In the genomic region with DNA sequence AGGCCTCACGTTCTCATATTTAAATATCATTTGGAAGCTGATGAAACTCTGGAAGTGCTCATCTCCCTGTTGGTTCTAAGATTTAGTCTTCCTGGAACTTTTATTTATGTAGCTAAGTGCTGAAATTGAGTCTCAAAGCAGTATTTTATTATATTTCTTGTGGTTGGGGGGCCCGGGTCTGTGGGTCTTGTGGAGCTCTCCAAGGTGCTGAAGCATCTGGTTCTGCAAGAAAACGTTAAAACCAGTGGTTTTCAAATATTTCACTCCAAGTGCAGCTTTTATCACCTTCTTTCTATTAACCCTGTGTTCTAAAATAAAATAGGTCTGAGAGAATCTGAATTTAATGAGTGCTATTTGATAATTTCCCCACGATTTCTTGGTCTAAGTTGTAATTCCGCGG, we compare ENCODE assay signal across 8 cellular contexts.
"Had no signal": no experiment of that assay in that cellular context is flagged by ENCODE, and none has a peak within 500 bp of the region (broad histone marks: within the 10 kb centered on the region; RNA-seq: fewer than 3 reads in every experiment).

No MANE protein-coding gene starts in this region.

- H3K4me3 ChIP-seq: gastrocnemius medialis, heart right ventricle, skin epidermis, vagina had no signal

- H3K27ac ChIP-seq: brain microvascular endothelial cell, epithelial cell of prostate, gastrocnemius medialis, heart right ventricle, skin epidermis, vagina had no signal

- H3K27me3 ChIP-seq: brain microvascular endothelial cell, gastrocnemius medialis, vagina had no signal

- H3K36me3 ChIP-seq: brain microvascular endothelial cell, gastrocnemius medialis, heart right ventricle, vagina had no signal

- ATAC-seq: effector memory CD8-positive, alpha-beta T cell; gastrocnemius medialis; heart right ventricle had no signal

- DNase-seq: activated effector memory CD4-positive, alpha-beta T cell treated with Interleukin-2 at 50 U/mL for 16 hours; brain microvascular endothelial cell; effector memory CD8-positive, alpha-beta T cell; gastrocnemius medialis; heart right ventricle had no signal

- H3K9me3 ChIP-seq: gastrocnemius medialis, heart right ventricle, vagina had no signal

- H3K4me1 ChIP-seq: gastrocnemius medialis, heart right ventricle, vagina had no signal
